8 cellular contexts compared by ENCODE assay signal in genomic region chr6:134247271-134247833, GRCh38.
DNase-seq lines count a peak whose midpoint lies in the region; ATAC-seq, FAIRE-seq and TF ChIP-seq lines count a peak whose summit lies in the region.

No MANE protein-coding gene starts in this region.

- H3K4me3 ChIP-seq in K562, result no peak overlapping the region

- no peaks in the 10 kb centered on the region for H3K9me3 ChIP-seq in K562 (replicated peaks; ENCODE audit: control insufficient read depth, insufficient read depth, low read depth, low read length)

- peak; percentile 59 for DNase-seq in GM13977 (ENCODE audit: low spot score)
- DNase-seq in T-helper 1 cell, result peak; percentile 50 to 94 (median 70)
- no peak for DNase-seq in K562 (ENCODE audit: extremely low read depth in 1 of 4, low spot score in 3 of 4)
- DNase-seq in stimulated activated CD8-positive, alpha-beta memory T cell treated with anti-CD3 and anti-CD28 coated beads, Interleukin-12 subunit alpha, Interleukin-12 subunit beta, amount 100 ng/mL, for 4 hours (ENCODE audit: low read depth), result peak; percentile 19
- DNase-seq in retina, result no peak
- DNase-seq in hypothalamus (lab: John Stamatoyannopoulos, UW), result no peak
- DNase-seq in ureter (ENCODE audit: low spot score), result no peak

- POLR2A ChIA-PET in K562 (lab: Yijun Ruan, JAX), result no interaction called here

- ATAC-seq in HG02678 (IDR thresholded peaks at IDR 0.05; ENCODE audit: unreplicated experiment) (peak; percentile 90), K562 (no peak)

- CTCF ChIA-PET in K562 (lab: Yijun Ruan, JAX; ENCODE audit: low intra/inter-chr PET ratio), result no interaction called here

- in situ Hi-C loops in GM13977 (cut with MboI; ENCODE audit: low pct_unique_long_range_greater_than_20kb, low sequenced_read_pairs, unreplicated experiment) (no loop called here), K562 (cut with MboI) (no loop called here)

- no peak for TF ChIP-seq POLR2A in K562 (conservative IDR thresholded peaks at IDR 0.05)

- no peak overlapping the region for H3K4me2 ChIP-seq in K562 (ENCODE audit: insufficient read depth, low read length)

- TF ChIP-seq EP300 in K562 (IDR thresholded peaks at IDR 0.05; ENCODE audit: low read length), result no peak

- intact Hi-C loops in K562 (cut with micrococcal nuclease), result no loop called here

- no peaks in the 10 kb centered on the region for H3K36me3 ChIP-seq in K562 (ENCODE audit: control insufficient read depth, insufficient read depth, low read length)

- no peaks in the 10 kb centered on the region for H3K9me1 ChIP-seq in K562 (ENCODE audit: control insufficient read depth, insufficient read depth, low read length)

- no peaks in the 10 kb centered on the region for H4K20me1 ChIP-seq in K562 (replicated peaks; ENCODE audit: control insufficient read depth, insufficient read depth, low read length)

- no peak for TF ChIP-seq RAD21 in K562 (CRISPR knock-in tag; conservative IDR thresholded peaks at IDR 0.05 in 1 of 2, IDR thresholded peaks at IDR 0.05 in 1 of 2)

- H3K79me2 ChIP-seq in K562 (ENCODE audit: control insufficient read depth, insufficient read depth, low read length), result no peaks in the 10 kb centered on the region

- WGBS in K562 (ENCODE audit: insufficient coverage, low coverage, missing lambda C conversion rate), result 49% methylated on average over 5 of the region's 5 CpGs

- H3K4me1 ChIP-seq in K562 (replicated peaks in 1 of 2; ENCODE audit: control insufficient read depth in 2 of 2, insufficient read depth in 2 of 2, low read length in 2 of 2), result no peaks in the 10 kb centered on the region

- no TSS peak for BruUV-seq in K562 (replicated peaks; lab: Mats Ljungman, UMichigan)

- TF ChIP-seq CTCF in GM13977 (IDR thresholded peaks at IDR 0.05; ENCODE audit: extremely low read depth, insufficient read depth, missing control alignments), result no peak
- TF ChIP-seq CTCF in K562 (IDR thresholded peaks at IDR 0.05 in 2 of 3, conservative IDR thresholded peaks at IDR 0.05 in 1 of 3; ENCODE audit: insufficient read depth in 2 of 3, low read depth in 1 of 3, low read length in 3 of 3), result no peak

- H3K27me3 ChIP-seq in K562 (ENCODE audit: control insufficient read depth in 2 of 2, insufficient read depth in 2 of 2, low read length in 2 of 2), result no peaks in the 10 kb centered on the region

- H3K9ac ChIP-seq in K562 (ENCODE audit: insufficient read depth in 1 of 2, low read depth in 2 of 2, low read length in 2 of 2), result no peak overlapping the region

- H3K27ac ChIP-seq in K562 (ENCODE audit: extremely low read depth, low read depth, low read length), result no peak overlapping the region

- peak overlapping the region; percentile 4; the same call in 1 of the 2 replicates for H2AFZ ChIP-seq in K562 (ENCODE audit: low read depth, low read length)

- no peak for FAIRE-seq in K562 (lab: Jason Lieb, UNC)

TF ChIP-seq in K562, 482 proteins besides CTCF, POLR2A, EP300 and RAD21:
- no peak for TF ChIP-seq ARID1B (IDR thresholded peaks at IDR 0.05)
- TF ChIP-seq E2F1 (CRISPR knock-in tag; IDR thresholded peaks at IDR 0.05), result no peak
- TF ChIP-seq ZNF655 (CRISPR knock-in tag; IDR thresholded peaks at IDR 0.05), result no peak
- no peak for TF ChIP-seq CREB3 (tag; conservative IDR thresholded peaks at IDR 0.05; ENCODE audit: low read depth)
- TF ChIP-seq SP1 (CRISPR knock-in tag; IDR thresholded peaks at IDR 0.05), result no peak
- no peak for TF ChIP-seq RCOR1 (IDR thresholded peaks at IDR 0.05; ENCODE audit: borderline replicate concordance in 1 of 2, low read depth in 2 of 2, low read length in 2 of 2)
- no peak for TF ChIP-seq ILK (tag; IDR thresholded peaks at IDR 0.05; ENCODE audit: borderline replicate concordance, low read depth)
- no peak for TF ChIP-seq CBFA2T2 (conservative IDR thresholded peaks at IDR 0.05)
- TF ChIP-seq HES1 (IDR thresholded peaks at IDR 0.05; ENCODE audit: low read depth), result no peak
- no peak for TF ChIP-seq CBX3 (IDR thresholded peaks at IDR 0.05; ENCODE audit: borderline replicate concordance in 1 of 2, low read length in 2 of 2)
- TF ChIP-seq GTF2F1 (IDR thresholded peaks at IDR 0.05; ENCODE audit: low read depth, low read length), result no peak
- TF ChIP-seq TFE3 (CRISPR knock-in tag; IDR thresholded peaks at IDR 0.05), result no peak
- no peak for TF ChIP-seq TAF9B (IDR thresholded peaks at IDR 0.05; ENCODE audit: partially characterized antibody)

Comparison
In these comparisons a context has a peak if more than half of its experiments do, and no peak if none do; other contexts are left out.
1. DNase-seq: peak in GM13977 (single experiment), T-helper 1 cell (5 of 5) and stimulated activated CD8-positive, alpha-beta memory T cell treated with anti-CD3 and anti-CD28 coated beads, Interleukin-12 subunit alpha, Interleukin-12 subunit beta, amount 100 ng/mL, for 4 hours (single experiment); none in K562 (0 of 4), retina (single experiment), hypothalamus (0 of 51) and ureter (single experiment).